In genomic region chr1:215109171-215109570, GRCh38 we compare ENCODE assay signal across 2 cellular contexts.
"Had no signal": no experiment of that assay in that cellular context is flagged by ENCODE, and none has a peak within 500 bp of the region (broad histone marks: within the 10 kb centered on the region; RNA-seq: fewer than 3 reads in every experiment).

No MANE protein-coding gene starts in this region.

- DNase-seq: GDM1, GF-D8 had no signal
